ENCODE assay signal across 8 cellular contexts in genomic region chr14:99628832-99629618, GRCh38. TPM values are rescaled to one million over a fixed set of nuclear protein-coding genes. Genes with fewer than 3 reads are reported as not detected.
DNase-seq lines count a peak whose midpoint lies in the region; ATAC-seq and TF ChIP-seq lines count a peak whose summit lies in the region.

No MANE protein-coding gene starts in this region.

- DNase-seq in GM10248 (ENCODE audit: extremely low spot score) (peak; percentile 85), NCI-H226 (peak; percentile 47), left colon (peak; percentile 60 to 81)
- DNase-seq in activated CD4-positive, CD25-positive, alpha-beta regulatory T cell treated with anti-CD3 and anti-CD28 coated beads, Interleukin-2, amount 50 U/mL, for 72 hours, result peak; percentile 75
- peak; percentile 36 to 41 for DNase-seq in central memory CD8-positive, alpha-beta T cell (ENCODE audit: low spot score in 2 of 2)
- DNase-seq in stimulated activated CD4-positive, alpha-beta T cell treated with anti-CD3 and anti-CD28 coated beads, Interleukin-4, amount 100 ng/mL, for 1 hour, result peak; percentile 60

- H3K4me3 Mint-ChIP-seq in central memory CD8-positive, alpha-beta T cell, result no peak overlapping the region

- POLR2A ChIA-PET in GM10248 (lab: Yijun Ruan, JAX), result no interaction called here

- H3K36me3 Mint-ChIP-seq in central memory CD8-positive, alpha-beta T cell (ENCODE audit: insufficient read depth), result peaks cover 2% of the 10 kb centered on the region

- no peaks in the 10 kb centered on the region for H3K9me3 Mint-ChIP-seq in central memory CD8-positive, alpha-beta T cell

- ATAC-seq in HG02885 (IDR thresholded peaks at IDR 0.05; ENCODE audit: poor library complexity, unreplicated experiment) (peak; percentile 79), left colon (peak; percentile 95), HG02571 (IDR thresholded peaks at IDR 0.05; ENCODE audit: unreplicated experiment) (no peak)
- ATAC-seq in central memory CD8-positive, alpha-beta T cell (replicated peaks; ENCODE audit: extremely low read depth, poor library complexity, severe bottlenecking), result peak; percentile 75

- CTCF ChIA-PET in GM10248 (lab: Yijun Ruan, JAX), result interaction anchor here (0.6 to 1.7 kb wide), 24 partner anchors 8 to 270 kb away, joined by 3 to 10 read pairs (median 4); no protein-coding TSS in a partner anchor

- peaks cover 47% of the 10 kb centered on the region for H3K27me3 Mint-ChIP-seq in central memory CD8-positive, alpha-beta T cell

- H3K4me1 Mint-ChIP-seq in central memory CD8-positive, alpha-beta T cell, result no peaks in the 10 kb centered on the region

- peak; percentile 87 for TF ChIP-seq CTCF in GM10248 (IDR thresholded peaks at IDR 0.05; ENCODE audit: control extremely low read depth, extremely low read depth, low read depth, missing control alignments)

- intact Hi-C loops in left colon (cut with DNase I, micrococcal nuclease), result loop anchor here (2.0 to 10.0 kb wide), 2 partner anchors 110 to 114 kb away; no protein-coding TSS in a partner anchor

- H3K27ac Mint-ChIP-seq in central memory CD8-positive, alpha-beta T cell (ENCODE audit: low read depth), result no peak overlapping the region

RNA-seq across cellular contexts. Expression of gene HHIPL1, which starts 15.9 kb away (rescaled TPM):
- 1 to 10 TPM in 1 of 2 donors, under 1 TPM in 1; 0.31 to 1.0 TPM for total RNA-seq in left colon

RNA-seq across cellular contexts. Expression of gene CCDC85C, which starts 25.0 kb away (rescaled TPM):
- 10 to 100 TPM; 66.3 to 68.1 TPM for total RNA-seq in left colon

RNA-seq across cellular contexts. Expression of gene CYP46A1, which starts 55.1 kb away (rescaled TPM):
- under 1 TPM; 0.09 to 0.45 TPM for total RNA-seq in left colon
